In the genomic region with DNA sequence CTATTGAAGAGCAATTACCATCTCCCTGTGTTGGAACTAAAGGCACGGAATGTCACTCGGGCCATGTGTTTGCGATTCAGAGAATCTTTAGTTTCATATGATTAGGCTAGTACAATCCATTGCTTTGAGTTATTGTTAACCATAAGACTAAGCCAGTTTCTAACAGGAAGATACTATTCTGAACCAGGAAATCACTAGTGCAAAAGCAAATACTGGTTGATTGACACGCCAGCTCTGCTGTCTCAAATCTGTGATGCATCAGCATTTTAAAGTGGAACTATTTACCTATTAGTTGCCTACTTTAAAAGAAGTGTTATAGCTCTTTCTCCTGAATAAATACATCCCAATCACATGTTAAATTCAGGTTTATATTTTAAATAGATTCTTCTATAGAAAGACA, we compare ENCODE assay signal across 13 cellular contexts.
DNase-seq lines count a peak whose midpoint lies in the region; ATAC-seq and TF ChIP-seq lines count a peak whose summit lies in the region.
"Had no signal": no experiment of that assay in that cellular context is flagged by ENCODE, and none has a peak within 500 bp of the region (broad histone marks: within the 10 kb centered on the region; RNA-seq: fewer than 3 reads in every experiment).

No MANE protein-coding gene starts in this region.

- H3F3A ChIP-seq in DOHH2 (ENCODE audit: control insufficient read depth, insufficient read depth) (peaks cover 10% of the 10 kb centered on the region; the same call in 1 of the 2 replicates), PC-3 (ENCODE audit: low read length, unreplicated experiment) (no peaks in the 10 kb centered on the region)

- H3K4me1 ChIP-seq in DOHH2 (ENCODE audit: control insufficient read depth, low read length) (peaks cover 19% of the 10 kb centered on the region), PC-3 (ENCODE audit: insufficient read depth, low read length) (no peaks in the 10 kb centered on the region)
- H3K4me1 ChIP-seq: HAP-1 had no signal

- no peaks in the 10 kb centered on the region for H3K9me3 ChIP-seq in DOHH2 (ENCODE audit: control insufficient read depth, insufficient read depth, low read length)
- no peaks in the 10 kb centered on the region for H3K9me3 ChIP-seq in PC-3 (ENCODE audit: low read length)
- H3K9me3 ChIP-seq: BE2C, HAP-1 had no signal

- no TSS peak for BruUV-seq in PC-3 (replicated peaks; lab: Mats Ljungman, UMichigan)

- H3K4me3 Mint-ChIP-seq in mesothelial cell of epicardium, result no peak overlapping the region
- H3K4me3 Mint-ChIP-seq: CD8-positive, alpha-beta memory T cell had no signal

- H3K79me2 ChIP-seq in DOHH2 (ENCODE audit: control insufficient read depth, low read length), result no peaks in the 10 kb centered on the region
- H3K79me2 ChIP-seq in PC-3 (ENCODE audit: low read length), result no peaks in the 10 kb centered on the region

- CTCF ChIA-PET in PC-3 (lab: Charles Lee), result interaction anchor here (0.6 to 1.7 kb wide), 4 partner anchors 60 to 256 kb away, joined by 3 to 11 read pairs (median 6); no protein-coding TSS in a partner anchor

- intact Hi-C loops in PC-3 (cut with micrococcal nuclease), result no loop called here

- TF ChIP-seq CTCF in DOHH2 (IDR thresholded peaks at IDR 0.05; ENCODE audit: low read depth, low read length, poor library complexity, severe bottlenecking) (no peak), PC-3 (conservative IDR thresholded peaks at IDR 0.05; ENCODE audit: low read depth, low read length) (no peak), mesothelial cell of epicardium (IDR thresholded peaks at IDR 0.05; ENCODE audit: unreplicated experiment) (no peak)

- H3K27me3 ChIP-seq in DOHH2 (ENCODE audit: control insufficient read depth, low read length) (no peaks in the 10 kb centered on the region), PC-3 (ENCODE audit: low read length) (no peaks in the 10 kb centered on the region)
- H3K27me3 ChIP-seq: BE2C had no signal

- H3K9me3 Mint-ChIP-seq in mesothelial cell of epicardium, result no peaks in the 10 kb centered on the region
- H3K9me3 Mint-ChIP-seq: CD8-positive, alpha-beta memory T cell had no signal

- peaks cover 2% of the 10 kb centered on the region for H3K4me1 Mint-ChIP-seq in mesothelial cell of epicardium

- DNase-seq in PC-3 (no peak), DMS79 treated with DMSO at 0.1 percent for 48 hours (lab: John Stamatoyannopoulos, UW) (no peak), DMS153 treated with DMSO at 0.1 percent for 48 hours (lab: John Stamatoyannopoulos, UW; ENCODE audit: unreplicated experiment) (no peak), RKO (ENCODE audit: low spot score) (no peak), mesothelial cell of epicardium (ENCODE audit: low spot score in 2 of 2, unreplicated experiment in 2 of 2) (no peak)
- DNase-seq: ACHN; BE2C; CD8-positive, alpha-beta memory T cell; NCI-H69 had no signal

- H3K4me3 ChIP-seq in DOHH2 (ENCODE audit: low read length) (no peak overlapping the region), PC-3 (ENCODE audit: low read length) (no peak overlapping the region)
- H3K4me3 ChIP-seq: HAP-1 had no signal

- H3K4me2 ChIP-seq in DOHH2 (ENCODE audit: low read length) (peak overlapping the region; percentile 3; the same call in 1 of the 2 replicates), PC-3 (ENCODE audit: low read length) (no peak overlapping the region)

- H3K27ac ChIP-seq in DOHH2 (ENCODE audit: low read depth, low read length), result no peak overlapping the region
- H3K27ac ChIP-seq in PC-3 (ENCODE audit: low read length), result no peak overlapping the region

- no peaks in the 10 kb centered on the region for H3K27me3 Mint-ChIP-seq in mesothelial cell of epicardium (ENCODE audit: low read depth)
- H3K27me3 Mint-ChIP-seq: CD8-positive, alpha-beta memory T cell had no signal

- H4K20me1 ChIP-seq in DOHH2 (ENCODE audit: control insufficient read depth, insufficient read depth, low read depth, low read length), result no peaks in the 10 kb centered on the region
- H4K20me1 ChIP-seq in PC-3 (ENCODE audit: low read length), result no peaks in the 10 kb centered on the region

- H3K27ac Mint-ChIP-seq in mesothelial cell of epicardium, result no peak overlapping the region

- POLR2A ChIA-PET in PC-3 (lab: Charles Lee; ENCODE audit: unreplicated experiment), result interaction anchor here (0.7 kb wide), 1 partner anchor 60 kb away, joined by 5 read pairs; no protein-coding TSS in a partner anchor

- H3K36me3 ChIP-seq in DOHH2 (ENCODE audit: control insufficient read depth, low read length) (peaks cover 48% of the 10 kb centered on the region), PC-3 (ENCODE audit: low read depth, low read length) (peaks cover 9% of the 10 kb centered on the region; the same call in 1 of the 2 replicates)
- H3K36me3 ChIP-seq: BE2C had no signal

- H2AFZ ChIP-seq in PC-3 (ENCODE audit: low read length), result no peak overlapping the region

- ATAC-seq in GM18868 (IDR thresholded peaks at IDR 0.05; ENCODE audit: unreplicated experiment) (peak; percentile 37), PC-3 (peak; percentile 69), esophagus mucosa (peak; percentile 54)

- H3K9me2 ChIP-seq in DOHH2 (replicated peaks; ENCODE audit: control insufficient read depth, low read length) (no peaks in the 10 kb centered on the region), PC-3 (replicated peaks; ENCODE audit: low read length) (no peaks in the 10 kb centered on the region)

- H3K9ac ChIP-seq in PC-3 (ENCODE audit: low read length), result no peak overlapping the region

- peaks cover 3% of the 10 kb centered on the region for H3K36me3 Mint-ChIP-seq in mesothelial cell of epicardium
